ENCODE assay signal across 8 cellular contexts in the genomic region with DNA sequence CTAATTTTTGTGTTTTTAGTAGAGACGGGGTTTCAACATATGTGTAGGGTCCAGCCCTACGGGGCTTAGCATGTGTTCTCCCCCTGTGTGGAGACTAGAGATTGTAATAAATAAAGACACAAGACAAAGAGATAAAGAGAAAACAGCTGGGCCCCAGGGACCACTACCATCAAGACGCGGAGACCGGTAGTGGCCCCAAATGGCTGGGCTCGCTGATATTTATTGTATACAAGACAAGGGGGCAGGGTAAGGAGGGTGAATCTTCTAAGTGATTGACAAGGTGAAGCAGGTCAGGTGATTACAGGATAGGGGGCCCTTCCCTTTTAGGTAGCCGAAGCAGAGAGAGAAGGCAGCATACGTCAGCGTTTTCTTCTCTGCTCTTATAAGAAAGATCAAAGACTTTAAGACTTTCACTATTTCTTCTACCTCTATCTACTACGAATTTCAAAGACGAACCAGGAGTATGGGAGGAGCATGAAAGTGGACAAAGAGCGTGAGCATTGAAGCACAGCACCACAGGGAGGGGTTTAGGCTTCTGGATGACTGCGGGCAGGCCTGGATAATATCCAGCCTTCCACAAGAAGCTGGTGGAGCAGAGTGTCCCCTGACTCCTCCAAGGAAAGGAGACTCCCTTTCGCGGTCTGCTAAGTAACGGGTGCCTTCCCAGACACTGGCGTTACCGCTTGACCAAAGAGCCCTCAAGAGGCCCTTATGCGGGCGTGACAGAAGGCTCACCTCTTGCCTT. TPM values are rescaled to one million over a fixed set of nuclear protein-coding genes. Genes with fewer than 3 reads are reported as not detected.
A peak's percentile ranks its signal among the peaks of the same experiment; 100 is the strongest.
DNase-seq lines count a peak whose midpoint lies in the region; ATAC-seq and TF ChIP-seq lines count a peak whose summit lies in the region.
"Not testable (repeated sequence)": the region's sequence is repeated elsewhere in the genome, so short reads cannot be mapped to it uniquely, and the experiment has no call there.

No MANE protein-coding gene starts in this region.

- not testable (repeated sequence) for H3K36me3 Mint-ChIP-seq in CD4-positive, alpha-beta memory T cell; endothelial cell (ENCODE audit: low read depth, unreplicated experiment)
- H3K36me3 Mint-ChIP-seq in activated CD8-positive, alpha-beta T cell treated with anti-CD3 and anti-CD28 coated beads for 36 hours (ENCODE audit: low read depth): peaks cover 12% of the 10 kb centered on the region
- H3K36me3 Mint-ChIP-seq in activated naive CD8-positive, alpha-beta T cell treated with anti-CD3 and anti-CD28 coated beads for 36 hours: peaks cover 11% of the 10 kb centered on the region

- not testable (repeated sequence) for H3K9me3 ChIP-seq in CD4-positive, alpha-beta memory T cell (ENCODE audit: control insufficient read depth in 1 of 2, low read length in 2 of 2); lower lobe of right lung; upper lobe of right lung

- H3K4me3 ChIP-seq in CD4-positive, alpha-beta memory T cell (ENCODE audit: low read length in 2 of 2): peak overlapping the region in 1 of 2 donors; percentile 19
- H3K4me3 ChIP-seq in lower lobe of right lung, upper lobe of right lung: not testable (repeated sequence)

- TF ChIP-seq CTCF in activated CD8-positive, alpha-beta T cell treated with anti-CD3 and anti-CD28 coated beads for 36 hours (IDR thresholded peaks at IDR 0.05); endothelial cell (IDR thresholded peaks at IDR 0.05; ENCODE audit: unreplicated experiment); lower lobe of right lung (IDR thresholded peaks at IDR 0.05); upper lobe of right lung (IDR thresholded peaks at IDR 0.05): not testable (repeated sequence)

- H3K27me3 ChIP-seq in CD4-positive, alpha-beta memory T cell (ENCODE audit: insufficient read depth, low read length); lower lobe of right lung (ENCODE audit: low read depth); upper lobe of right lung: not testable (repeated sequence)

- peaks cover 45% of the 10 kb centered on the region for H3K4me1 ChIP-seq in CD4-positive, alpha-beta memory T cell (ENCODE audit: insufficient read depth, low read length)
- H3K4me1 ChIP-seq in lower lobe of right lung (peaks cover 42% of the 10 kb centered on the region), upper lobe of right lung (peaks cover 39% of the 10 kb centered on the region)

- not testable (repeated sequence) for H3K9me3 Mint-ChIP-seq in CD4-positive, alpha-beta memory T cell; activated CD8-positive, alpha-beta T cell treated with anti-CD3 and anti-CD28 coated beads for 36 hours; activated naive CD8-positive, alpha-beta T cell treated with anti-CD3 and anti-CD28 coated beads for 36 hours; endothelial cell (ENCODE audit: unreplicated experiment)

- peak overlapping the region; percentile 67 for H3K27ac ChIP-seq in CD4-positive, alpha-beta memory T cell (ENCODE audit: low read depth, low read length)
- H3K27ac ChIP-seq in lower lobe of right lung, upper lobe of right lung: not testable (repeated sequence)

- not testable (repeated sequence) for H3K27me3 Mint-ChIP-seq in CD4-positive, alpha-beta memory T cell; activated CD8-positive, alpha-beta T cell treated with anti-CD3 and anti-CD28 coated beads for 36 hours; activated naive CD8-positive, alpha-beta T cell treated with anti-CD3 and anti-CD28 coated beads for 36 hours; endothelial cell (ENCODE audit: unreplicated experiment)

- peaks cover 29 to 46% (median 38%) of the 10 kb centered on the region in 4 donors for H3K4me1 Mint-ChIP-seq in CD4-positive, alpha-beta memory T cell
- peaks cover 45% of the 10 kb centered on the region for H3K4me1 Mint-ChIP-seq in activated CD8-positive, alpha-beta T cell treated with anti-CD3 and anti-CD28 coated beads for 36 hours (ENCODE audit: low read depth)
- peaks cover 32% of the 10 kb centered on the region for H3K4me1 Mint-ChIP-seq in activated naive CD8-positive, alpha-beta T cell treated with anti-CD3 and anti-CD28 coated beads for 36 hours
- peaks cover 38% of the 10 kb centered on the region for H3K4me1 Mint-ChIP-seq in endothelial cell (ENCODE audit: unreplicated experiment)

- DNase-seq in CD4-positive, alpha-beta memory T cell: peak in 4 of 5 donors; percentile 36 to 62 (median 41)
- DNase-seq in NCI-H510A treated with DMSO at 0.1 percent for 48 hours (lab: John Stamatoyannopoulos, UW): peak; percentile 20
- peak; percentile 59 for DNase-seq in activated CD8-positive, alpha-beta T cell treated with anti-CD3 and anti-CD28 coated beads for 36 hours
- DNase-seq in activated naive CD8-positive, alpha-beta T cell treated with anti-CD3 and anti-CD28 coated beads for 36 hours; endothelial cell (ENCODE audit: low spot score): not testable (repeated sequence)
- DNase-seq in lower lobe of right lung: peak; percentile 64
- DNase-seq in renal cortical epithelial cell (ENCODE audit: low read depth): peak; percentile 81
- peak; percentile 69 for DNase-seq in upper lobe of right lung

- POLR2A ChIA-PET in CD4-positive, alpha-beta memory T cell (lab: Charles Lee; ENCODE audit: partially characterized antibody): interaction anchor here (0.9 to 3.1 kb wide), 6 partner anchors 11 to 100 kb away, joined by 3 to 21 read pairs (median 6); partner anchors contain the start of genes MALAT1 and NEAT1
- POLR2A ChIA-PET in activated CD8-positive, alpha-beta T cell treated with anti-CD3 and anti-CD28 coated beads for 36 hours (lab: Charles Lee): interaction anchor here (0.9 to 1.8 kb wide), 4 partner anchors 15 to 23 kb away, joined by 3 to 5 read pairs (median 4); partner anchors contain the start of gene MALAT1

- ATAC-seq in activated CD8-positive, alpha-beta T cell treated with anti-CD3 and anti-CD28 coated beads for 36 hours; lower lobe of right lung; upper lobe of right lung: not testable (repeated sequence)

- CTCF ChIA-PET in CD4-positive, alpha-beta memory T cell (lab: Charles Lee; ENCODE audit: partially characterized antibody): interaction anchor here (1.5 kb wide), 1 partner anchor 102 kb away, joined by 4 read pairs; no protein-coding TSS in a partner anchor
- CTCF ChIA-PET in activated CD8-positive, alpha-beta T cell treated with anti-CD3 and anti-CD28 coated beads for 36 hours (lab: Charles Lee): interaction anchor here (1.4 to 2.1 kb wide), 2 partner anchors 11 to 19 kb away, joined by 3 to 6 read pairs; no protein-coding TSS in a partner anchor

- intact Hi-C loops in CD4-positive, alpha-beta memory T cell (cut with micrococcal nuclease); activated CD8-positive, alpha-beta T cell treated with anti-CD3 and anti-CD28 coated beads for 36 hours (cut with micrococcal nuclease); lower lobe of right lung (cut with DNase I); upper lobe of right lung (cut with DNase I): not testable (repeated sequence)

- peak overlapping the region; percentile 81 to 96 (median 89) for H3K27ac Mint-ChIP-seq in CD4-positive, alpha-beta memory T cell
- peak overlapping the region; percentile 57 for H3K27ac Mint-ChIP-seq in activated CD8-positive, alpha-beta T cell treated with anti-CD3 and anti-CD28 coated beads for 36 hours
- H3K27ac Mint-ChIP-seq in activated naive CD8-positive, alpha-beta T cell treated with anti-CD3 and anti-CD28 coated beads for 36 hours: peak overlapping the region; percentile 77
- peak overlapping the region; percentile 87 for H3K27ac Mint-ChIP-seq in endothelial cell (ENCODE audit: unreplicated experiment)

- H3K4me3 Mint-ChIP-seq in CD4-positive, alpha-beta memory T cell: peak overlapping the region; percentile 54 to 92 (median 86)
- peak overlapping the region; percentile 74 for H3K4me3 Mint-ChIP-seq in activated CD8-positive, alpha-beta T cell treated with anti-CD3 and anti-CD28 coated beads for 36 hours
- H3K4me3 Mint-ChIP-seq in activated naive CD8-positive, alpha-beta T cell treated with anti-CD3 and anti-CD28 coated beads for 36 hours: peak overlapping the region; percentile 71
- H3K4me3 Mint-ChIP-seq in endothelial cell (ENCODE audit: unreplicated experiment): not testable (repeated sequence)

- H3K36me3 ChIP-seq in CD4-positive, alpha-beta memory T cell (ENCODE audit: insufficient read depth, low read length); lower lobe of right lung; upper lobe of right lung: not testable (repeated sequence)

RNA-seq across cellular contexts. Expression of gene SCYL1, which starts 2.9 kb away (rescaled TPM):
- 10 to 100 TPM; 72.5 to 81.3 TPM for total RNA-seq in CD4-positive, alpha-beta memory T cell
- 10 to 100 TPM; 22.9 to 40.8 TPM for polyA plus RNA-seq in CD4-positive, alpha-beta memory T cell
- 10 to 100 TPM; 71.5 to 76.8 TPM for total RNA-seq in activated CD8-positive, alpha-beta T cell treated with anti-CD3 and anti-CD28 coated beads for 36 hours
- total RNA-seq in activated naive CD8-positive, alpha-beta T cell treated with anti-CD3 and anti-CD28 coated beads for 36 hours: 10 to 100 TPM; 70.5 to 80.3 TPM
- 99.1 TPM for total RNA-seq in endothelial cell (ENCODE audit: unreplicated experiment)
- 61.2 TPM for total RNA-seq in lower lobe of right lung
- 48.8 and 57.2 TPM in 2 replicates for total RNA-seq in renal cortical epithelial cell
- total RNA-seq in upper lobe of right lung: 74.4 TPM

RNA-seq across cellular contexts. Expression of gene MALAT1, which starts 23.1 kb away (rescaled TPM):
- over 10,000 TPM; 29,058 to 29,932 TPM for total RNA-seq in CD4-positive, alpha-beta memory T cell
- polyA plus RNA-seq in CD4-positive, alpha-beta memory T cell: 1,000 to 10,000 TPM; 2,969 to 3,488 TPM
- 1,000 to 10,000 TPM; 3,856 to 3,869 TPM for total RNA-seq in activated CD8-positive, alpha-beta T cell treated with anti-CD3 and anti-CD28 coated beads for 36 hours
- total RNA-seq in activated naive CD8-positive, alpha-beta T cell treated with anti-CD3 and anti-CD28 coated beads for 36 hours: 1,000 to 10,000 TPM; 2,463 to 2,829 TPM
- total RNA-seq in endothelial cell (ENCODE audit: unreplicated experiment) (4,747 TPM), lower lobe of right lung (11,612 TPM), renal cortical epithelial cell (3,367 and 12,764 TPM in 2 replicates), upper lobe of right lung (11,917 TPM)

RNA-seq across cellular contexts. Expression of gene LTBP3, which starts 36.2 kb away (rescaled TPM):
- total RNA-seq in CD4-positive, alpha-beta memory T cell: 100 to 1,000 TPM; 201 to 211 TPM
- 10 to 100 TPM in 1 of 2 donors, 1 to 10 TPM in 1; 9.0 to 23.6 TPM for polyA plus RNA-seq in CD4-positive, alpha-beta memory T cell
- 10 to 100 TPM; 55.4 to 56.0 TPM for total RNA-seq in activated CD8-positive, alpha-beta T cell treated with anti-CD3 and anti-CD28 coated beads for 36 hours
- 10 to 100 TPM; 35.5 to 36.0 TPM for total RNA-seq in activated naive CD8-positive, alpha-beta T cell treated with anti-CD3 and anti-CD28 coated beads for 36 hours
- 1.7 TPM for total RNA-seq in endothelial cell (ENCODE audit: unreplicated experiment)
- total RNA-seq in lower lobe of right lung: 98.7 TPM
- 11.6 and 82.8 TPM in 2 replicates for total RNA-seq in renal cortical epithelial cell
- 128 TPM for total RNA-seq in upper lobe of right lung

RNA-seq across cellular contexts. Expression of gene ZNRD2, which starts 48.3 kb away (rescaled TPM):
- 10 to 100 TPM; 24.6 to 27.5 TPM for total RNA-seq in CD4-positive, alpha-beta memory T cell
- 10 to 100 TPM; 70.1 to 74.9 TPM for polyA plus RNA-seq in CD4-positive, alpha-beta memory T cell
- 10 to 100 TPM; 54.3 to 54.7 TPM for total RNA-seq in activated CD8-positive, alpha-beta T cell treated with anti-CD3 and anti-CD28 coated beads for 36 hours
- total RNA-seq in activated naive CD8-positive, alpha-beta T cell treated with anti-CD3 and anti-CD28 coated beads for 36 hours: 10 to 100 TPM; 59.1 to 63.3 TPM
- 37.4 TPM for total RNA-seq in endothelial cell (ENCODE audit: unreplicated experiment)
- 25.1 TPM for total RNA-seq in lower lobe of right lung
- total RNA-seq in renal cortical epithelial cell: 33.8 and 53.1 TPM in 2 replicates
- total RNA-seq in upper lobe of right lung: 24.0 TPM

RNA-seq across cellular contexts. Expression of gene FAM89B, which starts 50.4 kb away (rescaled TPM):
- 10 to 100 TPM; 68.9 to 71.4 TPM for total RNA-seq in CD4-positive, alpha-beta memory T cell
- polyA plus RNA-seq in CD4-positive, alpha-beta memory T cell: 100 to 1,000 TPM; 130 to 164 TPM
- total RNA-seq in activated CD8-positive, alpha-beta T cell treated with anti-CD3 and anti-CD28 coated beads for 36 hours: 10 to 100 TPM; 12.7 to 16.0 TPM
- total RNA-seq in activated naive CD8-positive, alpha-beta T cell treated with anti-CD3 and anti-CD28 coated beads for 36 hours: 10 to 100 TPM; 13.6 to 15.0 TPM
- 44.7 TPM for total RNA-seq in endothelial cell (ENCODE audit: unreplicated experiment)
- 48.6 TPM for total RNA-seq in lower lobe of right lung
- total RNA-seq in renal cortical epithelial cell: 10.1 and 14.8 TPM in 2 replicates
- total RNA-seq in upper lobe of right lung: 44.1 TPM
